ENCODE assay signal across 12 cellular contexts in the genomic region with DNA sequence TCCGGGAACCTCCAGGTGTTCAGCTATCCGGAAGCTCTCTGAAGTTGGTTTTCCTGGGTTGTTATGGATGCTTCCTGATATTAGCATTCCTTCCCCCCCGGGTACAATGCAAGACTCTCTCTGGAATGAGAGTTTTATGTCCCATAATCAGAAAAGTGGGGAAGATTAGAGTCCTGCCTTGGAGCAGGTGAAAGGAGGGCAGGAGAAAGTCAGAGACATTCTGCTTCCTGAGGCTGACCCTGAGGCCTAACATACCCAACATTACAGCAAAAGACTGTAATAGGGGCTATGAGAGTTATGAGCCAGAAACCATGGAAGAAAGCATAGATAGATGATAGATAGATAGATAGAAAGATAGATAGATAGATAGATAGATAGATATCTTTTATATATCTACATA. TPM values are rescaled to one million over a fixed set of nuclear protein-coding genes. Genes with fewer than 3 reads are reported as not detected.
"Had no signal": no experiment of that assay in that cellular context is flagged by ENCODE, and none has a peak within 500 bp of the region (broad histone marks: within the 10 kb centered on the region; RNA-seq: fewer than 3 reads in every experiment).

No MANE protein-coding gene starts in this region.

- H3K27ac ChIP-seq: GM23248 had no signal

- H3K4me1 ChIP-seq: HAP-1 had no signal

- H3K4me3 ChIP-seq: GM23248, GM23338, HAP-1 had no signal

- H3K4me2 ChIP-seq: GM23338 had no signal

- H2AFZ ChIP-seq: GM23248, GM23338 had no signal

- H3K36me3 ChIP-seq: HAP-1 had no signal

- FAIRE-seq: H1, H54 had no signal

- H3K9me3 ChIP-seq: HAP-1 had no signal

- H3K9ac ChIP-seq: GM23248 had no signal

- ATAC-seq: GM23338, HCT116 had no signal

- DNase-seq: GM23248, GOT3, H7, H9, HCEC 1CT, HFFc6 had no signal

RNA-seq across cellular contexts. Expression of gene PRPS1L1, which starts 36.9 kb away (rescaled TPM):
- total RNA-seq: GM23248, GM23338, H1, H4, H7, H9, HFFc6 had no signal
- polyA plus RNA-seq: GM23248, GM23338, H1 had no signal
